Comparison of ENCODE assay signal across 1 cellular context in the genomic region with DNA sequence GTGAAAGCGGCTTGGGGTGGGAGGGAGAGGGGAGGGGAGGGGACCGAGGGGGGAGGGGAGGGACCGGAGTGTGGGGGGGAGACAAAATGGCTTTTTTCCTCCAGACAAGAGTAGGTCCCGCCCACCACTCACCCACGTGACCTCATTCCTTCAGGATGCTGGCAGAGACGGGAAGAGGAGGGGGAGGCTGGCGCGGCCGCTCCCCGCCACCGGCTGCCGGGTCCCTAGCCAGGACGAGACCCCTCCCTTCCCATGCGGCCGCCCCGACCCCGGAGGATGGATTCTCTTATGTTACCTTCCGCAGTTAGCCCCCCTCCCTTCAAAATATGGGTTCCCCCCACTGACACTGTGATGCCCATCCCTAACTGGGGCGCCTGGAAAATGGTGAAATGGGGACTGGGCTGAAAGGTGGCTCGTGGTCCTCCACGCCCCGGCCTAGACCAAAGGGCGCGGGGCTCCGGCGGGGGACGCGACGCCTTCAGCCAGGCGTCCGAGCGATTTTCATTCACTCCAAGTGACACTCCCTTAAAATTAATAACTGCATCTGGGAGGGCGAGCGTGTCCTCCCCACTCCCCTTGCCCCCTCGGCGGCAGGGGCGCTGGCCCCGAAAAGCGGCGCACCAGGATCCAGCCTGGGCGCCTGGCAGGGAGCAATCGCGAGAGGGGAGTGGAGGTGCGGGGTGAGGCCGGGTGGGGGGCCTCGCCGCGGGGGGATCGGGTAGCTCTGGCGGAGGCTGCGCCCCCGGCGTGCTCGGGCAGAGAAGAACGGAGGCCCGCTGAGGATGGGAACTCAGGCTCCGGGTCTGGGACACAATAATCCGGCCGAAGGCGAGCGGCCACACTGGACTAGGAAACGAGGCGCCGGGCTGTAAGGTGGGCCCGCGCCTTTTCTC.
TF ChIP-seq lines count a peak whose summit lies in the region.

A gene (minus strand): TSS at position 8 of the 893 bp plus-strand sequence. CDS start 7,934 bp downstream, outside the sequence.

TF ChIP-seq in HepG2, 621 proteins besides CTCF, POLR2A, EP300 and RAD21 (continued from another document and continues in another):
- TF ChIP-seq, protein P1, sequence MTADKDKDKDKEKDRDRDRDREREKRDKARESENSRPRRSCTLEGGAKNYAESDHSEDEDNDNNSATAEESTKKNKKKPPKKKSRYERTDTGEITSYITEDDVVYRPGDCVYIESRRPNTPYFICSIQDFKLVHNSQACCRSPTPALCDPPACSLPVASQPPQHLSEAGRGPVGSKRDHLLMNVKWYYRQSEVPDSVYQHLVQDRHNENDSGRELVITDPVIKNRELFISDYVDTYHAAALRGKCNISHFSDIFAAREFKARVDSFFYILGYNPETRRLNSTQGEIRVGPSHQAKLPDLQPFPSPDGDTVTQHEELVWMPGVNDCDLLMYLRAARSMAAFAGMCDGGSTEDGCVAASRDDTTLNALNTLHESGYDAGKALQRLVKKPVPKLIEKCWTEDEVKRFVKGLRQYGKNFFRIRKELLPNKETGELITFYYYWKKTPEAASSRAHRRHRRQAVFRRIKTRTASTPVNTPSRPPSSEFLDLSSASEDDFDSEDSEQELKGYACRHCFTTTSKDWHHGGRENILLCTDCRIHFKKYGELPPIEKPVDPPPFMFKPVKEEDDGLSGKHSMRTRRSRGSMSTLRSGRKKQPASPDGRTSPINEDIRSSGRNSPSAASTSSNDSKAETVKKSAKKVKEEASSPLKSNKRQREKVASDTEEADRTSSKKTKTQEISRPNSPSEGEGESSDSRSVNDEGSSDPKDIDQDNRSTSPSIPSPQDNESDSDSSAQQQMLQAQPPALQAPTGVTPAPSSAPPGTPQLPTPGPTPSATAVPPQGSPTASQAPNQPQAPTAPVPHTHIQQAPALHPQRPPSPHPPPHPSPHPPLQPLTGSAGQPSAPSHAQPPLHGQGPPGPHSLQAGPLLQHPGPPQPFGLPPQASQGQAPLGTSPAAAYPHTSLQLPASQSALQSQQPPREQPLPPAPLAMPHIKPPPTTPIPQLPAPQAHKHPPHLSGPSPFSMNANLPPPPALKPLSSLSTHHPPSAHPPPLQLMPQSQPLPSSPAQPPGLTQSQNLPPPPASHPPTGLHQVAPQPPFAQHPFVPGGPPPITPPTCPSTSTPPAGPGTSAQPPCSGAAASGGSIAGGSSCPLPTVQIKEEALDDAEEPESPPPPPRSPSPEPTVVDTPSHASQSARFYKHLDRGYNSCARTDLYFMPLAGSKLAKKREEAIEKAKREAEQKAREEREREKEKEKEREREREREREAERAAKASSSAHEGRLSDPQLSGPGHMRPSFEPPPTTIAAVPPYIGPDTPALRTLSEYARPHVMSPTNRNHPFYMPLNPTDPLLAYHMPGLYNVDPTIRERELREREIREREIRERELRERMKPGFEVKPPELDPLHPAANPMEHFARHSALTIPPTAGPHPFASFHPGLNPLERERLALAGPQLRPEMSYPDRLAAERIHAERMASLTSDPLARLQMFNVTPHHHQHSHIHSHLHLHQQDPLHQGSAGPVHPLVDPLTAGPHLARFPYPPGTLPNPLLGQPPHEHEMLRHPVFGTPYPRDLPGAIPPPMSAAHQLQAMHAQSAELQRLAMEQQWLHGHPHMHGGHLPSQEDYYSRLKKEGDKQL (CRISPR knock-in tag; IDR thresholded peaks at IDR 0.05; ENCODE audit: low read depth) = no peak
- TF ChIP-seq, protein P2, sequence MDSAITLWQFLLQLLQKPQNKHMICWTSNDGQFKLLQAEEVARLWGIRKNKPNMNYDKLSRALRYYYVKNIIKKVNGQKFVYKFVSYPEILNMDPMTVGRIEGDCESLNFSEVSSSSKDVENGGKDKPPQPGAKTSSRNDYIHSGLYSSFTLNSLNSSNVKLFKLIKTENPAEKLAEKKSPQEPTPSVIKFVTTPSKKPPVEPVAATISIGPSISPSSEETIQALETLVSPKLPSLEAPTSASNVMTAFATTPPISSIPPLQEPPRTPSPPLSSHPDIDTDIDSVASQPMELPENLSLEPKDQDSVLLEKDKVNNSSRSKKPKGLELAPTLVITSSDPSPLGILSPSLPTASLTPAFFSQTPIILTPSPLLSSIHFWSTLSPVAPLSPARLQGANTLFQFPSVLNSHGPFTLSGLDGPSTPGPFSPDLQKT (CRISPR knock-in tag; IDR thresholded peaks at IDR 0.05; ENCODE audit: borderline replicate concordance) = no peak
- TF ChIP-seq ZNF33A (CRISPR knock-in tag; IDR thresholded peaks at IDR 0.05; ENCODE audit: borderline replicate concordance) = no peak
- no peak for TF ChIP-seq NR2F1 (CRISPR knock-in tag; IDR thresholded peaks at IDR 0.05)
- peak; percentile 70; the same call in 1 of the 2 replicates for TF ChIP-seq ZC3H13 (CRISPR knock-in tag; IDR thresholded peaks at IDR 0.05)
- TF ChIP-seq, protein P3, sequence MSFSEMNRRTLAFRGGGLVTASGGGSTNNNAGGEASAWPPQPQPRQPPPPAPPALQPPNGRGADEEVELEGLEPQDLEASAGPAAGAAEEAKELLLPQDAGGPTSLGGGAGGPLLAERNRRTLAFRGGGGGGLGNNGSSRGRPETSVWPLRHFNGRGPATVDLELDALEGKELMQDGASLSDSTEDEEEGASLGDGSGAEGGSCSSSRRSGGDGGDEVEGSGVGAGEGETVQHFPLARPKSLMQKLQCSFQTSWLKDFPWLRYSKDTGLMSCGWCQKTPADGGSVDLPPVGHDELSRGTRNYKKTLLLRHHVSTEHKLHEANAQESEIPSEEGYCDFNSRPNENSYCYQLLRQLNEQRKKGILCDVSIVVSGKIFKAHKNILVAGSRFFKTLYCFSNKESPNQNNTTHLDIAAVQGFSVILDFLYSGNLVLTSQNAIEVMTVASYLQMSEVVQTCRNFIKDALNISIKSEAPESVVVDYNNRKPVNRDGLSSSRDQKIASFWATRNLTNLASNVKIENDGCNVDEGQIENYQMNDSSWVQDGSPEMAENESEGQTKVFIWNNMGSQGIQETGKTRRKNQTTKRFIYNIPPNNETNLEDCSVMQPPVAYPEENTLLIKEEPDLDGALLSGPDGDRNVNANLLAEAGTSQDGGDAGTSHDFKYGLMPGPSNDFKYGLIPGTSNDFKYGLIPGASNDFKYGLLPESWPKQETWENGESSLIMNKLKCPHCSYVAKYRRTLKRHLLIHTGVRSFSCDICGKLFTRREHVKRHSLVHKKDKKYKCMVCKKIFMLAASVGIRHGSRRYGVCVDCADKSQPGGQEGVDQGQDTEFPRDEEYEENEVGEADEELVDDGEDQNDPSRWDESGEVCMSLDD (CRISPR knock-in tag; IDR thresholded peaks at IDR 0.05; ENCODE audit: borderline replicate concordance) = no peak; the same call in 1 of the 2 replicates
- TF ChIP-seq, protein P4, sequence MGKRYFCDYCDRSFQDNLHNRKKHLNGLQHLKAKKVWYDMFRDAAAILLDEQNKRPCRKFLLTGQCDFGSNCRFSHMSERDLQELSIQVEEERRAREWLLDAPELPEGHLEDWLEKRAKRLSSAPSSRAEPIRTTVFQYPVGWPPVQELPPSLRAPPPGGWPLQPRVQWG (CRISPR knock-in tag; IDR thresholded peaks at IDR 0.05; ENCODE audit: borderline replicate concordance, low read depth) = no peak
- no peak for TF ChIP-seq ZNF329 (CRISPR knock-in tag; IDR thresholded peaks at IDR 0.05; ENCODE audit: low read depth)
- TF ChIP-seq AGO2 (optimal IDR thresholded peaks at IDR 0.05; ENCODE audit: low read depth, low read length) = no peak
- TF ChIP-seq MATR3 (CRISPR knock-in tag; IDR thresholded peaks at IDR 0.05) = no peak
- no peak for TF ChIP-seq ZKSCAN8 (CRISPR knock-in tag; IDR thresholded peaks at IDR 0.05; ENCODE audit: borderline replicate concordance)
- TF ChIP-seq ZNF225 (CRISPR knock-in tag; IDR thresholded peaks at IDR 0.05) = no peak
- TF ChIP-seq CENPT (CRISPR knock-in tag; IDR thresholded peaks at IDR 0.05; ENCODE audit: low read depth) = no peak; the same call in 1 of the 2 replicates
- TF ChIP-seq MEIS2 (CRISPR knock-in tag; IDR thresholded peaks at IDR 0.05) = peak; percentile 58; the same call in 1 of the 2 replicates
- no peak for TF ChIP-seq ZNF7 (CRISPR knock-in tag; IDR thresholded peaks at IDR 0.05)
- TF ChIP-seq, protein P5, sequence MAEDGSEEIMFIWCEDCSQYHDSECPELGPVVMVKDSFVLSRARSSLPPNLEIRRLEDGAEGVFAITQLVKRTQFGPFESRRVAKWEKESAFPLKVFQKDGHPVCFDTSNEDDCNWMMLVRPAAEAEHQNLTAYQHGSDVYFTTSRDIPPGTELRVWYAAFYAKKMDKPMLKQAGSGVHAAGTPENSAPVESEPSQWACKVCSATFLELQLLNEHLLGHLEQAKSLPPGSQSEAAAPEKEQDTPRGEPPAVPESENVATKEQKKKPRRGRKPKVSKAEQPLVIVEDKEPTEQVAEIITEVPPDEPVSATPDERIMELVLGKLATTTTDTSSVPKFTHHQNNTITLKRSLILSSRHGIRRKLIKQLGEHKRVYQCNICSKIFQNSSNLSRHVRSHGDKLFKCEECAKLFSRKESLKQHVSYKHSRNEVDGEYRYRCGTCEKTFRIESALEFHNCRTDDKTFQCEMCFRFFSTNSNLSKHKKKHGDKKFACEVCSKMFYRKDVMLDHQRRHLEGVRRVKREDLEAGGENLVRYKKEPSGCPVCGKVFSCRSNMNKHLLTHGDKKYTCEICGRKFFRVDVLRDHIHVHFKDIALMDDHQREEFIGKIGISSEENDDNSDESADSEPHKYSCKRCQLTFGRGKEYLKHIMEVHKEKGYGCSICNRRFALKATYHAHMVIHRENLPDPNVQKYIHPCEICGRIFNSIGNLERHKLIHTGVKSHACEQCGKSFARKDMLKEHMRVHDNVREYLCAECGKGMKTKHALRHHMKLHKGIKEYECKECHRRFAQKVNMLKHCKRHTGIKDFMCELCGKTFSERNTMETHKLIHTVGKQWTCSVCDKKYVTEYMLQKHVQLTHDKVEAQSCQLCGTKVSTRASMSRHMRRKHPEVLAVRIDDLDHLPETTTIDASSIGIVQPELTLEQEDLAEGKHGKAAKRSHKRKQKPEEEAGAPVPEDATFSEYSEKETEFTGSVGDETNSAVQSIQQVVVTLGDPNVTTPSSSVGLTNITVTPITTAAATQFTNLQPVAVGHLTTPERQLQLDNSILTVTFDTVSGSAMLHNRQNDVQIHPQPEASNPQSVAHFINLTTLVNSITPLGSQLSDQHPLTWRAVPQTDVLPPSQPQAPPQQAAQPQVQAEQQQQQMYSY (CRISPR knock-in tag; IDR thresholded peaks at IDR 0.05) = no peak
- no peak for TF ChIP-seq ZFP36L1 (CRISPR knock-in tag; IDR thresholded peaks at IDR 0.05)
- TF ChIP-seq PAX8 (CRISPR knock-in tag; IDR thresholded peaks at IDR 0.05; ENCODE audit: borderline replicate concordance) = no peak
- peak; percentile 16 for TF ChIP-seq TAF15 (IDR thresholded peaks at IDR 0.05; ENCODE audit: low read depth, low read length, poor library complexity, severe bottlenecking)
- TF ChIP-seq, protein P6, sequence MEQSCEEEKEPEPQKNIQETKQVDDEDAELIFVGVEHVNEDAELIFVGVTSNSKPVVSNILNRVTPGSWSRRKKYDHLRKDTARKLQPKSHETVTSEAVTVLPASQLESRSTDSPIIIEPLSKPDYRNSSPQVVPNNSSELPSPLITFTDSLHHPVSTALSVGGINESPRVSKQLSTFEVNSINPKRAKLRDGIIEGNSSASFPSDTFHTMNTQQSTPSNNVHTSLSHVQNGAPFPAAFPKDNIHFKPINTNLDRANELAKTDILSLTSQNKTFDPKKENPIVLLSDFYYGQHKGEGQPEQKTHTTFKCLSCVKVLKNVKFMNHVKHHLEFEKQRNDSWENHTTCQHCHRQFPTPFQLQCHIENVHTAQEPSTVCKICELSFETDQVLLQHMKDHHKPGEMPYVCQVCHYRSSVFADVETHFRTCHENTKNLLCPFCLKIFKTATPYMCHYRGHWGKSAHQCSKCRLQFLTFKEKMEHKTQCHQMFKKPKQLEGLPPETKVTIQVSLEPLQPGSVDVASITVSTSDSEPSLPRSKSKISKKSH (CRISPR knock-in tag; IDR thresholded peaks at IDR 0.05; ENCODE audit: borderline replicate concordance) = no peak; the same call in none of the 2 replicates
- no peak for TF ChIP-seq NPAS2 (CRISPR knock-in tag; IDR thresholded peaks at IDR 0.05; ENCODE audit: borderline replicate concordance)
- TF ChIP-seq TMF1 (CRISPR knock-in tag; IDR thresholded peaks at IDR 0.05; ENCODE audit: low read depth) = no peak
- 0 out of 2 replicates have a peak, but pooled peaks have one; percentile 29 for TF ChIP-seq ETV6 (CRISPR knock-in tag; conservative IDR thresholded peaks at IDR 0.05)
- peak; percentile 44 for TF ChIP-seq RBM22 (optimal IDR thresholded peaks at IDR 0.05; ENCODE audit: low read length)
- no peak for TF ChIP-seq ZNF207 (IDR thresholded peaks at IDR 0.05; ENCODE audit: borderline replicate concordance)
- TF ChIP-seq SMAD9 (CRISPR knock-in tag; IDR thresholded peaks at IDR 0.05) = no peak
- TF ChIP-seq ZNF530 (CRISPR knock-in tag; IDR thresholded peaks at IDR 0.05; ENCODE audit: low read depth) = no peak
- TF ChIP-seq SMYD3 (CRISPR knock-in tag; IDR thresholded peaks at IDR 0.05) = no peak
- no peak; the same call in 1 of the 2 replicates for TF ChIP-seq GABPB1 (CRISPR knock-in tag; IDR thresholded peaks at IDR 0.05)
- TF ChIP-seq ZNF788 (CRISPR knock-in tag; IDR thresholded peaks at IDR 0.05; ENCODE audit: borderline replicate concordance) = 0 out of 2 replicates have a peak, but pooled peaks have one; percentile 10
- TF ChIP-seq FOXA3 (CRISPR knock-in tag; IDR thresholded peaks at IDR 0.05) = no peak
- TF ChIP-seq, protein P7, sequence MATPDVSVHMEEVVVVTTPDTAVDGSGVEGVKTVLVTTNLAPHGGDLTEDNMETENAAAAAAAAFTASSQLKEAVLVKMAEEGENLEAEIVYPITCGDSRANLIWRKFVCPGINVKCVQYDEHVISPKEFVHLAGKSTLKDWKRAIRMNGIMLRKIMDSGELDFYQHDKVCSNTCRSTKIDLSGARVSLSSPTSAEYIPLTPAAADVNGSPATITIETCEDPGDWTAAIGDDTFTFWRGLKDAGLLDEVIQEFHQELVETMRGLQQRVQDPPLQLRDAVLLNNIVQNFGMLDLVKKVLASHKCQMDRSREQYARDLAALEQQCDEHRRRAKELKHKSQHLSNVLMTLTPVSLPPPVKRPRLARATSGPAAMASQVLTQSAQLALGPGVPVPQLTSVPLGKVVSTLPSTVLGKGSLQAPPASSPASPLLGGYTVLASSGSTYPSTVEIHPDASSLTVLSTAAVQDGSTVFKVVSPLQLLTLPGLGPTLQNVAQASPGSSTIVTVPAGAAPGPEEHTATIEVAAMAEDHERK (CRISPR knock-in tag; IDR thresholded peaks at IDR 0.05; ENCODE audit: low read depth) = no peak
